8 cellular contexts compared by ENCODE assay signal in the genomic region with DNA sequence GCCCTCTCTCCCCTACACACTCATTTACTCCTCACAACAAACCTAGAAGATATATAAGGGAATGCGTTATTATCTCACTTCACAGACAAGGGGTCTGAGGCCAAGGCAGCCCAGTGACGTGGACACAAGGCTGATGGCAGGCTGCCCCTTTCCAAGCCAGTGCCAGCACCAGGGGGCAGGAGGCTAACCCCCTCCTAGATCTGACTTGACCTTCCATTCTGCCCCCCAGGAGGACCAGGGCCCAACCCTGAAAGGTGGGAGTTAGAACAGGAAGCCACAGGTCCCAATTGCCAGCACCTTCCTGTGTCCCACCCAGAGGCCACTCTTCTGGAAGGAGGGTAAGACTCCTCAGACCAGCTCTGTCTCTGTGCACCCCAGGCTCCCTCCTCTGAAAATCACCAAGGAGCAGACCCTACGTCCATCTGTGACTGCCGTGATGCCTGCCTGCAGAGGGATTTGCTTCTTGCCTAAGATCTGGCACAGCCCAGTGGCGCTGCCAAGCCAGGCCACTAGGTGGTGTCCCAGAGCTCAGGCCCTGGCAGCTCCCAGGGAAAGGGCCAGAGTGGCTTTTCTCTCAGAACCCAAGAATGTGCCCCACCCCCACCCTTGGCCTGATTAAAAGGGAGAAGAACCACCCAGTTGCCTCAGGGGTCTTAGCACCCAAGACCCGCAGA. TPM values are rescaled to one million over a fixed set of nuclear protein-coding genes. Genes with fewer than 3 reads are reported as not detected.
DNase-seq lines count a peak whose midpoint lies in the region; ATAC-seq and TF ChIP-seq lines count a peak whose summit lies in the region.

No MANE protein-coding gene starts in this region.

- H3K36me3 ChIP-seq in SJCRH30 (no peaks in the 10 kb centered on the region), neuronal stem cell (replicated peaks in 1 of 2; ENCODE audit: control insufficient read depth in 2 of 2, insufficient read depth in 2 of 2, low read length in 2 of 2) (peaks cover 0 to 10% of the 10 kb centered on the region in 2 donors), stomach (no peaks in the 10 kb centered on the region)

- H3K23ac ChIP-seq in neuronal stem cell (ENCODE audit: low read depth, low read length, poor library complexity), result no peak overlapping the region

- no CpG with 5 or more reads among the region's 6 CpGs for WGBS in neuronal stem cell (ENCODE audit: extremely low coverage in 2 of 2, insufficient read length in 2 of 2, insufficient replicate concordance in 1 of 2), 2 donors
- WGBS in stomach, 5 donors, result 31 to 39% (median 34%) methylated on average over 5 to 6 of the region's 6 CpGs

- H3K79me1 ChIP-seq in neuronal stem cell (ENCODE audit: low read depth, low read length), result peaks cover 3% of the 10 kb centered on the region

- peak; percentile 74 for ATAC-seq in foreskin keratinocyte
- no peak for ATAC-seq in HG03139 (IDR thresholded peaks at IDR 0.05; ENCODE audit: unreplicated experiment)

- peak overlapping the region; percentile 69 for H2BK5ac ChIP-seq in neuronal stem cell (ENCODE audit: low read length)

- H3K27ac ChIP-seq in SJCRH30, result peak overlapping the region; percentile 89
- no peak overlapping the region for H3K27ac ChIP-seq in foreskin keratinocyte
- H3K27ac ChIP-seq in neuronal stem cell (replicated peaks; ENCODE audit: low read length), result peak overlapping the region; percentile 95
- H3K27ac ChIP-seq in stomach, result peak overlapping the region; percentile 81 to 95 (median 93)

- peak overlapping the region; percentile 98 for H2BK15ac ChIP-seq in neuronal stem cell (ENCODE audit: low read length)

- H3K4me2 ChIP-seq in neuronal stem cell (ENCODE audit: insufficient read depth, low read length, poor library complexity, severe bottlenecking), result no peak overlapping the region

- no peak overlapping the region for H2AFZ ChIP-seq in neuronal stem cell (ENCODE audit: low read length)

- DNase-seq in GM04503 (ENCODE audit: low read depth), result peak; percentile 67
- DNase-seq in KBM-7, result peak; percentile 83
- peak; percentile 81 to 92 for DNase-seq in SJCRH30
- DNase-seq in activated gamma-delta T cell treated with anti-CD3 and anti-CD28 coated beads, Interleukin-2, amount 50 U/mL, for 16 hours (ENCODE audit: low read depth), result peak; percentile 69
- no peak for DNase-seq in foreskin keratinocyte
- peak; percentile 83 for DNase-seq in neuronal stem cell (ENCODE audit: low spot score)
- DNase-seq in stomach, result peak; percentile 91

- peak overlapping the region; percentile 81 for H2BK120ac ChIP-seq in neuronal stem cell (ENCODE audit: low read depth, low read length)

- in situ Hi-C loops in KBM-7 (cut with MboI; ENCODE audit: low pct_unique_long_range_greater_than_20kb, low sequenced_read_pairs), result no loop called here

- H2AK5ac ChIP-seq in neuronal stem cell (ENCODE audit: low read depth, low read length), result peak overlapping the region; percentile 98

- H2BK12ac ChIP-seq in neuronal stem cell (ENCODE audit: low read length), result peak overlapping the region; percentile 85

- H4K8ac ChIP-seq in neuronal stem cell (ENCODE audit: low read depth, low read length), result no peak overlapping the region

- no peak for TF ChIP-seq EP300 in stomach (IDR thresholded peaks at IDR 0.05)

- H3K9me3 ChIP-seq in SJCRH30 (replicated peaks) (no peaks in the 10 kb centered on the region), neuronal stem cell (replicated peaks in 1 of 2; ENCODE audit: control insufficient read depth in 2 of 2, insufficient read depth in 1 of 2, low read depth in 1 of 2, low read length in 2 of 2) (no peaks in the 10 kb centered on the region), stomach (no peaks in the 10 kb centered on the region)

- H4K91ac ChIP-seq in neuronal stem cell (ENCODE audit: low read depth, low read length, poor library complexity), result no peak overlapping the region

- peak overlapping the region; percentile 8; the same call in 1 of the 2 replicates for H3K4me3 ChIP-seq in SJCRH30
- no peak overlapping the region for H3K4me3 ChIP-seq in neuronal stem cell (ENCODE audit: low read length in 2 of 2)
- H3K4me3 ChIP-seq in stomach, result peak overlapping the region in 1 of 4 donors; percentile 24

- H3K27me3 ChIP-seq in SJCRH30, result no peaks in the 10 kb centered on the region
- H3K27me3 ChIP-seq in foreskin keratinocyte, result no peaks in the 10 kb centered on the region
- no peaks in the 10 kb centered on the region for H3K27me3 ChIP-seq in neuronal stem cell (ENCODE audit: control insufficient read depth in 3 of 3, insufficient read depth in 3 of 3, low read depth in 1 of 3, low read length in 3 of 3)
- H3K27me3 ChIP-seq in stomach, result no peaks in the 10 kb centered on the region

- H3K14ac ChIP-seq in neuronal stem cell (ENCODE audit: low read length), result no peak overlapping the region

- H3K9ac ChIP-seq in neuronal stem cell (ENCODE audit: low read depth, low read length, poor library complexity), result no peak overlapping the region

- H3K4me1 ChIP-seq in SJCRH30 (peaks cover 45% of the 10 kb centered on the region), foreskin keratinocyte (peaks cover 5% of the 10 kb centered on the region), neuronal stem cell (ENCODE audit: control insufficient read depth in 2 of 2, insufficient read depth in 1 of 2, low read depth in 1 of 2, low read length in 2 of 2) (peaks cover 20 to 24% of the 10 kb centered on the region in 2 donors), stomach (peaks cover 59 to 87% (median 76%) of the 10 kb centered on the region in 4 donors)

- H3K4ac ChIP-seq in neuronal stem cell (ENCODE audit: low read length), result no peak overlapping the region

- intact Hi-C loops in stomach (cut with DNase I; ENCODE audit: low total_unique reads), result loop anchor here (10.0 kb wide), 1 partner anchor 63 kb away; a partner anchor contains a TSS

- H3K18ac ChIP-seq in neuronal stem cell (ENCODE audit: low read length), result peak overlapping the region; percentile 73

- TF ChIP-seq POLR2A in stomach (IDR thresholded peaks at IDR 0.05), result no peak

- TF ChIP-seq CTCF in foreskin keratinocyte (conservative IDR thresholded peaks at IDR 0.05) (peak; percentile 95), stomach (IDR thresholded peaks at IDR 0.05) (peak in 6 of 7 experiments; percentile 83 to 98 (median 97))

RNA-seq across cellular contexts. Expression of a gene that starts 42.4 kb away (rescaled TPM):
- total RNA-seq in SJCRH30 (2014; rRNA removed; shearing (Covaris generic)), result 28.4 and 36.5 TPM in 2 replicates
- total RNA-seq in foreskin keratinocyte (78.3 and 79.4 TPM in 2 replicates), stomach (10 to 100 TPM in 4 of 5 donors, not detected in 1; 12.6 to 26.8 (median 16.8) TPM)
- polyA plus RNA-seq in foreskin keratinocyte (78.9 and 87.8 TPM in 2 replicates), stomach (10 to 100 TPM; 25.1 to 43.3 (median 34.2) TPM)
- polyA plus RNA-seq in neuronal stem cell (2013, experiment 1 of 2), result 21.6 TPM
- polyA plus RNA-seq in neuronal stem cell (2013, experiment 2 of 2), result 19.9 TPM

Comparison
In these comparisons a context has a peak if more than half of its experiments do, and no peak if none do; other contexts are left out.
1. DNase-seq: peak in GM04503 (single experiment), KBM-7 (single experiment), SJCRH30 (2 of 2), activated gamma-delta T cell treated with anti-CD3 and anti-CD28 coated beads, Interleukin-2, amount 50 U/mL, for 16 hours (single experiment), neuronal stem cell (single experiment) and stomach (single experiment); none in foreskin keratinocyte (0 of 2).